ENCODE assay signal across 14 cellular contexts in genomic region chr17:7211512-7212277, GRCh38. TPM values are rescaled to one million over a fixed set of nuclear protein-coding genes. Genes with fewer than 3 reads are reported as not detected.
A peak's percentile ranks its signal among the peaks of the same experiment; 100 is the strongest.
DNase-seq lines count a peak whose midpoint lies in the region; ATAC-seq, FAIRE-seq and TF ChIP-seq lines count a peak whose summit lies in the region.
"Had no signal": no experiment of that assay in that cellular context is flagged by ENCODE, and none has a peak within 500 bp of the region (broad histone marks: within the 10 kb centered on the region; RNA-seq: fewer than 3 reads in every experiment).

No MANE protein-coding gene starts in this region.

- peaks cover 49% of the 10 kb centered on the region for H3K4me1 Mint-ChIP-seq in type B pancreatic cell (ENCODE audit: unreplicated experiment)

- H3K27me3 ChIP-seq in right atrium auricular region, result no peaks in the 10 kb centered on the region
- H3K27me3 ChIP-seq in brain microvascular endothelial cell (replicated peaks), result no peaks in the 10 kb centered on the region
- no peaks in the 10 kb centered on the region for H3K27me3 ChIP-seq in iPS-18a (ENCODE audit: control insufficient read depth, insufficient read depth, low read length)

- no peaks in the 10 kb centered on the region for H3K9me3 Mint-ChIP-seq in type B pancreatic cell
- H3K9me3 Mint-ChIP-seq: memory B cell had no signal

- H3K4me1 ChIP-seq in right atrium auricular region (peaks cover 0 to 43% of the 10 kb centered on the region in 2 donors), iPS-18a (ENCODE audit: control insufficient read depth, low read depth, low read length) (peaks cover 52% of the 10 kb centered on the region)

- FAIRE-seq in GM12891 (lab: Jason Lieb, UNC), result no peak
- FAIRE-seq: urothelium cell line had no signal

- no peak for TF ChIP-seq POLR2A in GM12891 (IDR thresholded peaks at IDR 0.05; ENCODE audit: low read depth, low read length)

- H3K4me3 ChIP-seq in right atrium auricular region (peak overlapping the region in 1 of 2 donors; percentile 26), brain microvascular endothelial cell (ENCODE audit: low read depth, low read length) (peak overlapping the region; percentile 38), iPS-18a (ENCODE audit: low read length) (peak overlapping the region; percentile 61)
- H3K4me3 ChIP-seq: GM23248 had no signal

- peak overlapping the region; percentile 55 for H3K9ac ChIP-seq in iPS-18a (ENCODE audit: low read length)
- H3K9ac ChIP-seq: GM23248 had no signal

- intact Hi-C loops in left ventricle myocardium superior (cut with micrococcal nuclease), result no loop called here

- peaks cover 33% of the 10 kb centered on the region for H3K27me3 Mint-ChIP-seq in type B pancreatic cell

- no peak for ATAC-seq in left ventricle myocardium superior
- ATAC-seq in GM21526 (IDR thresholded peaks at IDR 0.05; ENCODE audit: low FRiP score, unreplicated experiment), result no peak

- peaks cover 5% of the 10 kb centered on the region for H3K36me3 Mint-ChIP-seq in type B pancreatic cell
- H3K36me3 Mint-ChIP-seq: memory B cell had no signal

- H3K9me3 ChIP-seq in right atrium auricular region, result no peaks in the 10 kb centered on the region
- no peaks in the 10 kb centered on the region for H3K9me3 ChIP-seq in iPS-18a (ENCODE audit: control insufficient read depth, low read depth, low read length)

- TF ChIP-seq CTCF in right atrium auricular region (IDR thresholded peaks at IDR 0.05) (no peak), brain microvascular endothelial cell (IDR thresholded peaks at IDR 0.05; ENCODE audit: low read depth, low read length, missing control alignments) (no peak), type B pancreatic cell (conservative IDR thresholded peaks at IDR 0.05) (no peak)

- H3K4me3 Mint-ChIP-seq in type B pancreatic cell, result peak overlapping the region; percentile 81
- H3K4me3 Mint-ChIP-seq: memory B cell had no signal

- peak overlapping the region; percentile 54 for H3K27ac Mint-ChIP-seq in type B pancreatic cell
- H3K27ac Mint-ChIP-seq: memory B cell had no signal

- in situ Hi-C loops in brain microvascular endothelial cell (cut with HindIII; ENCODE audit: low pct_ligation_motif_present, low sequenced_read_pairs), result no loop called here

- H3K27ac ChIP-seq in right atrium auricular region (no peak overlapping the region), brain microvascular endothelial cell (no peak overlapping the region), iPS-18a (ENCODE audit: low read length) (no peak overlapping the region)
- H3K27ac ChIP-seq: GM23248 had no signal

- H3K36me3 ChIP-seq in right atrium auricular region, result no peaks in the 10 kb centered on the region
- no peaks in the 10 kb centered on the region for H3K36me3 ChIP-seq in brain microvascular endothelial cell (replicated peaks)
- H3K36me3 ChIP-seq in iPS-18a (ENCODE audit: control insufficient read depth, low read depth, low read length), result no peaks in the 10 kb centered on the region

- DNase-seq in left ventricle myocardium superior (peak; percentile 25), right atrium auricular region (ENCODE audit: low spot score) (no peak), brain microvascular endothelial cell (no peak), type B pancreatic cell (ENCODE audit: extremely low spot score, unreplicated experiment) (no peak), GM12891 (ENCODE audit: insufficient read length, low spot score) (no peak), iPS-NIHi7 (ENCODE audit: extremely low spot score) (no peak)
- DNase-seq: DMS53; effector CD4-positive, alpha-beta T cell; GM23248; stimulated activated CD4-positive, alpha-beta T cell treated with anti-CD3 and anti-CD28 coated beads, Interleukin-2, amount 100 ng/mL, for 24 hours had no signal

TF ChIP-seq in GM12891, 5 proteins besides CTCF, POLR2A, EP300 and RAD21:
- TF ChIP-seq POU2F2 (IDR thresholded peaks at IDR 0.05; ENCODE audit: low read depth, low read length) (no peak), PAX5 (IDR thresholded peaks at IDR 0.05; ENCODE audit: insufficient read depth, low read length, severe bottlenecking) (no peak), POLR2AphosphoS5 (IDR thresholded peaks at IDR 0.05; ENCODE audit: low read depth, low read length) (no peak), TAF1 (IDR thresholded peaks at IDR 0.05; ENCODE audit: low read depth, low read length) (no peak), SPI1 (IDR thresholded peaks at IDR 0.05; ENCODE audit: low read depth, low read length) (no peak)
TF ChIP-seq in GM12891: peak in this region for 0.

RNA-seq across cellular contexts. Expression of gene DLG4, which starts 7.9 kb away (rescaled TPM):
- total RNA-seq in left ventricle myocardium superior (21.3 TPM), right atrium auricular region (10 to 100 TPM; 15.1 to 33.4 TPM), type B pancreatic cell (ENCODE audit: low replicate concordance) (7.8 and 46.1 TPM in 2 replicates)
- polyA plus RNA-seq in GM12891 (2012; ENCODE audit: low read depth, missing spikeins), result 8.3 TPM

RNA-seq across cellular contexts. Expression of gene ACADVL, which starts 8.0 kb away (rescaled TPM):
- total RNA-seq in left ventricle myocardium superior (2,270 TPM), right atrium auricular region (100 to 1,000 TPM; 695 to 758 TPM), type B pancreatic cell (ENCODE audit: low replicate concordance) (573 and 617 TPM in 2 replicates)
- 318 TPM for polyA plus RNA-seq in GM12891 (2012; ENCODE audit: low read depth, missing spikeins)

RNA-seq across cellular contexts. Expression of gene DVL2, which starts 22.6 kb away (rescaled TPM):
- total RNA-seq in left ventricle myocardium superior (23.5 TPM), right atrium auricular region (10 to 100 TPM; 18.1 to 19.9 TPM), type B pancreatic cell (ENCODE audit: low replicate concordance) (62.8 and 93.9 TPM in 2 replicates)
- 24.0 TPM for polyA plus RNA-seq in GM12891 (2012; ENCODE audit: low read depth, missing spikeins)

RNA-seq across cellular contexts. Expression of gene PHF23, which starts 27.6 kb away (rescaled TPM):
- total RNA-seq in left ventricle myocardium superior, result 29.4 TPM
- total RNA-seq in right atrium auricular region, result 10 to 100 TPM in 1 of 2 donors, 1 to 10 TPM in 1; 10.0 to 22.4 TPM
- total RNA-seq in type B pancreatic cell (ENCODE audit: low replicate concordance), result 42.8 and 61.1 TPM in 2 replicates
- polyA plus RNA-seq in GM12891 (2012; ENCODE audit: low read depth, missing spikeins), result 23.0 TPM

RNA-seq across cellular contexts. Expression of gene GABARAP, which starts 30.6 kb away (rescaled TPM):
- total RNA-seq in left ventricle myocardium superior, result 456 TPM
- total RNA-seq in right atrium auricular region, result 100 to 1,000 TPM; 226 to 469 TPM
- total RNA-seq in type B pancreatic cell (ENCODE audit: low replicate concordance), result 478 and 570 TPM in 2 replicates
- polyA plus RNA-seq in GM12891 (2012; ENCODE audit: low read depth, missing spikeins), result 366 TPM
